8 cellular contexts compared by ENCODE assay signal in the genomic region with DNA sequence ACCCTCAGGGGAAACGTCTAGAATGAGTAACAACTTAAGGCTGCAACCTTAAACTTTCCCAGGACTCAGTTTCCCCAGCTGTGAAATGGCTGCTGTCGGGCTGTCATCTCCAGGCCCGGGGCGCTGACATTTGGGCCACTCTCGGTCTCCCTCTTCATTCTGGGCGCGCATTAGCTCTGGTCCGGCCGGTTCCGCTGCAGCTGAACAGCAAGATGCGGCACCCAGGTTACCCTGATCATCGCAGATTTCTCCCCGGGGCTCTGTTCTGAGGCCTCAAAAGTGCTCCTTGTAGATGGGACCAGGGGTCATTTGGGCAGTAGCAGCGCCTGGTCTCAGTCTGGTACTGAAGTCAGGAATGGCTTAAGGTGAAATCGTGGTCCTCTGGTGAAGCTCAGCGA. TPM values are rescaled to one million over a fixed set of nuclear protein-coding genes. Genes with fewer than 3 reads are reported as not detected.
A peak's percentile ranks its signal among the peaks of the same experiment; 100 is the strongest.
DNase-seq lines count a peak whose midpoint lies in the region; ATAC-seq and TF ChIP-seq lines count a peak whose summit lies in the region.

No MANE protein-coding gene starts in this region.

- no peak overlapping the region for H3K27ac ChIP-seq in hepatocyte
- no peak overlapping the region for H3K27ac ChIP-seq in smooth muscle cell (ENCODE audit: low read depth)

- no peak overlapping the region for H3K27ac Mint-ChIP-seq in T-helper 2 cell treated with Interferon-gamma antibody and Interleukin-4, amounts not matched to agents 5 μg/mL and 100 μg/mL, for 36 hours
- H3K27ac Mint-ChIP-seq in activated B cell treated with CpG ODN at 0.5 μM for 24 hours: peak overlapping the region; percentile 88

- no peaks in the 10 kb centered on the region for H3K36me3 ChIP-seq in hepatocyte (replicated peaks; ENCODE audit: insufficient read depth, low read depth)
- H3K36me3 ChIP-seq in smooth muscle cell (ENCODE audit: low read depth): no peaks in the 10 kb centered on the region

- POLR2A ChIA-PET in activated B cell treated with CpG ODN at 0.5 μM for 24 hours (lab: Charles Lee): interaction anchor here (0.5 to 11.7 kb wide), 13 partner anchors 8 to 220 kb away, joined by 3 to 216 read pairs (median 5); a partner anchor contains a TSS

- 74% methylated on average over 16 of the region's 16 CpGs for WGBS in hepatocyte (ENCODE audit: low lambda C conversion rate, missing lambda C conversion rate)
- 65% methylated on average over 16 of the region's 16 CpGs for WGBS in smooth muscle cell (ENCODE audit: low lambda C conversion rate)

- intact Hi-C loops in activated B cell treated with CpG ODN at 0.5 μM for 24 hours (cut with micrococcal nuclease): loop anchor here (1.0 to 5.0 kb wide), 5 partner anchors 11 to 553 kb away; a partner anchor contains a TSS

- H3K4me2 ChIP-seq in hepatocyte (peak overlapping the region; percentile 98), smooth muscle cell (peak overlapping the region; percentile 98)

- H3K36me3 Mint-ChIP-seq in T-helper 2 cell treated with Interferon-gamma antibody and Interleukin-4, amounts not matched to agents 5 μg/mL and 100 μg/mL, for 36 hours (ENCODE audit: low read depth): no peaks in the 10 kb centered on the region
- peaks cover 8% of the 10 kb centered on the region for H3K36me3 Mint-ChIP-seq in activated B cell treated with CpG ODN at 0.5 μM for 24 hours (ENCODE audit: low read depth)

- H4K20me1 ChIP-seq in hepatocyte (ENCODE audit: insufficient read depth, poor library complexity, severe bottlenecking) (no peaks in the 10 kb centered on the region), smooth muscle cell (ENCODE audit: low read depth) (no peaks in the 10 kb centered on the region)

- peaks cover 30% of the 10 kb centered on the region for H3K27me3 Mint-ChIP-seq in T-helper 2 cell treated with Interferon-gamma antibody and Interleukin-4, amounts not matched to agents 5 μg/mL and 100 μg/mL, for 36 hours (ENCODE audit: low read depth)
- peaks cover 2% of the 10 kb centered on the region for H3K27me3 Mint-ChIP-seq in activated B cell treated with CpG ODN at 0.5 μM for 24 hours

- H3F3A ChIP-seq in smooth muscle cell (ENCODE audit: low read depth): peaks cover 8% of the 10 kb centered on the region

- no peak overlapping the region for H3K9ac ChIP-seq in smooth muscle cell (ENCODE audit: low read depth)

- H3K4me3 Mint-ChIP-seq in T-helper 2 cell treated with Interferon-gamma antibody and Interleukin-4, amounts not matched to agents 5 μg/mL and 100 μg/mL, for 36 hours: peak overlapping the region; percentile 84
- peak overlapping the region; percentile 90 for H3K4me3 Mint-ChIP-seq in activated B cell treated with CpG ODN at 0.5 μM for 24 hours

- peaks cover 11% of the 10 kb centered on the region for H3K4me1 Mint-ChIP-seq in T-helper 2 cell treated with Interferon-gamma antibody and Interleukin-4, amounts not matched to agents 5 μg/mL and 100 μg/mL, for 36 hours (ENCODE audit: low read depth)
- peaks cover 38% of the 10 kb centered on the region for H3K4me1 Mint-ChIP-seq in activated B cell treated with CpG ODN at 0.5 μM for 24 hours

- DNase-seq in T-helper 2 cell treated with Interferon-gamma antibody and Interleukin-4, amounts not matched to agents 5 μg/mL and 100 μg/mL, for 36 hours (ENCODE audit: low spot score): no peak
- DNase-seq in T-helper 2 cell: no peak
- no peak for DNase-seq in activated B cell treated with CpG ODN at 0.5 μM for 24 hours
- DNase-seq in hepatocyte (ENCODE audit: low spot score): no peak
- DNase-seq in smooth muscle cell (lab: John Stamatoyannopoulos, UW; ENCODE audit: unreplicated experiment): no peak
- DNase-seq in 8988T: no peak
- DNase-seq in NCI-H2081 treated with DMSO at 0.1 percent for 48 hours (lab: John Stamatoyannopoulos, UW): no peak

- CTCF ChIA-PET in activated B cell treated with CpG ODN at 0.5 μM for 24 hours (lab: Charles Lee): interaction anchor here (1.1 to 2.4 kb wide), 2 partner anchors 29 to 103 kb away, joined by 5 to 7 read pairs; a partner anchor contains a TSS

- H3K4me3 ChIP-seq in hepatocyte (no peak overlapping the region), smooth muscle cell (peak overlapping the region; percentile 71)

- H3K9me3 Mint-ChIP-seq in T-helper 2 cell treated with Interferon-gamma antibody and Interleukin-4, amounts not matched to agents 5 μg/mL and 100 μg/mL, for 36 hours: peaks cover 13% of the 10 kb centered on the region
- no peaks in the 10 kb centered on the region for H3K9me3 Mint-ChIP-seq in activated B cell treated with CpG ODN at 0.5 μM for 24 hours

- no peaks in the 10 kb centered on the region for H3K9me2 ChIP-seq in hepatocyte (replicated peaks; ENCODE audit: insufficient read depth)

- ATAC-seq in activated B cell treated with CpG ODN at 0.5 μM for 24 hours (ENCODE audit: low read depth) (no peak), GM21515 (IDR thresholded peaks at IDR 0.05; ENCODE audit: unreplicated experiment) (no peak)

- TF ChIP-seq CTCF in activated B cell treated with CpG ODN at 0.5 μM for 24 hours (IDR thresholded peaks at IDR 0.05) (no peak), hepatocyte (IDR thresholded peaks at IDR 0.05; ENCODE audit: poor library complexity) (no peak), smooth muscle cell (IDR thresholded peaks at IDR 0.05; ENCODE audit: borderline replicate concordance, insufficient read depth, poor library complexity, severe bottlenecking) (no peak)

- no peaks in the 10 kb centered on the region for H3K27me3 ChIP-seq in hepatocyte
- H3K27me3 ChIP-seq in smooth muscle cell (ENCODE audit: low read depth): peaks cover 12% of the 10 kb centered on the region

- H3K79me2 ChIP-seq in hepatocyte (peaks cover 37% of the 10 kb centered on the region), smooth muscle cell (ENCODE audit: low read depth) (no peaks in the 10 kb centered on the region)

- H3K9me3 ChIP-seq in hepatocyte (ENCODE audit: low read depth) (no peaks in the 10 kb centered on the region), smooth muscle cell (replicated peaks; ENCODE audit: low read depth) (no peaks in the 10 kb centered on the region)

- peak overlapping the region; percentile 97 for H2AFZ ChIP-seq in hepatocyte
- H2AFZ ChIP-seq in smooth muscle cell (ENCODE audit: low read depth): peak overlapping the region; percentile 82

- H3K4me1 ChIP-seq in hepatocyte (ENCODE audit: insufficient read depth) (peaks cover 16% of the 10 kb centered on the region), smooth muscle cell (ENCODE audit: low read depth) (peaks cover 9% of the 10 kb centered on the region)

RNA-seq across cellular contexts. Expression of a gene that starts 0.9 kb away (rescaled TPM):
- total RNA-seq in activated B cell treated with CpG ODN at 0.5 μM for 24 hours: 38.6 and 41.4 TPM in 2 replicates
- 9.6 and 14.2 TPM in 2 replicates for total RNA-seq in hepatocyte
- 11.8 and 14.9 TPM in 2 replicates for polyA plus RNA-seq in hepatocyte
- total RNA-seq in smooth muscle cell: 2.7 and 4.3 TPM in 2 replicates
- polyA plus RNA-seq in smooth muscle cell: 3.0 and 5.7 TPM in 2 replicates

RNA-seq across cellular contexts. Expression of a gene that starts 57.8 kb away (rescaled TPM):
- total RNA-seq in activated B cell treated with CpG ODN at 0.5 μM for 24 hours: 26.7 and 33.7 TPM in 2 replicates
- 5.6 and 11.5 TPM in 2 replicates for total RNA-seq in hepatocyte
- polyA plus RNA-seq in hepatocyte: 33.1 and 39.4 TPM in 2 replicates
- total RNA-seq in smooth muscle cell: 7.6 and 11.8 TPM in 2 replicates
- 15.3 and 24.7 TPM in 2 replicates for polyA plus RNA-seq in smooth muscle cell
